Comparison of ENCODE assay signal across 16 cellular contexts in genomic region chr1:212920895-212921294, GRCh38. TPM values are rescaled to one million over a fixed set of nuclear protein-coding genes. Genes with fewer than 3 reads are reported as not detected.
DNase-seq lines count a peak whose midpoint lies in the region; ATAC-seq, FAIRE-seq and TF ChIP-seq lines count a peak whose summit lies in the region.
"Had no signal": no experiment of that assay in that cellular context is flagged by ENCODE, and none has a peak within 500 bp of the region (broad histone marks: within the 10 kb centered on the region; RNA-seq: fewer than 3 reads in every experiment).

No MANE protein-coding gene starts in this region.

- CTCF ChIA-PET in BJ (lab: Yijun Ruan, JAX) = interaction anchor here (0.6 to 1.2 kb wide), 2 partner anchors 9 to 19 kb away, joined by 3 read pairs; no protein-coding TSS in a partner anchor

- H3K4me3 ChIP-seq in BJ (ENCODE audit: low read depth, low read length) = no peak overlapping the region
- H3K4me3 ChIP-seq: tibial nerve had no signal

- no peaks in the 10 kb centered on the region for H3K36me3 ChIP-seq in BJ (ENCODE audit: control insufficient read depth, insufficient read depth, low read length)
- H3K36me3 ChIP-seq: tibial nerve had no signal

- no peak overlapping the region for H3K27ac ChIP-seq in foreskin keratinocyte
- H3K27ac ChIP-seq: tibial nerve had no signal

- DNase-seq in BJ (ENCODE audit: low read depth) (no peak), GM19239 (ENCODE audit: insufficient read length, low spot score) (no peak), SK-MEL-5 (ENCODE audit: low read depth, low spot score) (peak; percentile 29), foreskin keratinocyte (no peak), occipital lobe (lab: John Stamatoyannopoulos, UW) (no peak), NK-92 (lab: John Stamatoyannopoulos, UW; ENCODE audit: unreplicated experiment) (no peak)
- no peak for DNase-seq in effector CD4-positive, alpha-beta T cell
- DNase-seq: activated CD4-positive, alpha-beta memory T cell treated with anti-CD3 and anti-CD28 coated beads, Interleukin-2, amount 10 ng/mL, durations not matched to agents 7 days and 5 days; activated naive CD8-positive, alpha-beta T cell treated with anti-CD3 and anti-CD28 coated beads, Interleukin-2, amount 10 ng/mL, durations not matched to agents 7 days and 5 days; NCI-H187; nucleus accumbens; SIG-M5 had no signal

- FAIRE-seq in GM19239 (lab: Jason Lieb, UNC) = peak; percentile 8
- FAIRE-seq: endometrium, islet of Langerhans had no signal

- ATAC-seq in foreskin keratinocyte (no peak), HG02610 (IDR thresholded peaks at IDR 0.05; ENCODE audit: unreplicated experiment) (no peak)

- in situ Hi-C loops in SK-MEL-5 (cut with HindIII; ENCODE audit: low pct_unique_long_range_greater_than_20kb, low sequenced_read_pairs) = no loop called here

- TF ChIP-seq CTCF in BJ (IDR thresholded peaks at IDR 0.05; ENCODE audit: insufficient read depth, low read depth, low read length) = peak; percentile 26; the same call in 1 of the 2 replicates
- peak; percentile 27 for TF ChIP-seq CTCF in foreskin keratinocyte (conservative IDR thresholded peaks at IDR 0.05)

- no peaks in the 10 kb centered on the region for H3K4me1 ChIP-seq in foreskin keratinocyte

- H3K27me3 ChIP-seq in BJ (ENCODE audit: control insufficient read depth, insufficient read depth, low read length) (peaks cover 11% of the 10 kb centered on the region), foreskin keratinocyte (no peaks in the 10 kb centered on the region)
- H3K27me3 ChIP-seq: tibial nerve had no signal

- POLR2A ChIA-PET in BJ (lab: Charles Lee) = no interaction called here

RNA-seq across cellular contexts. Expression of gene VASH2, which starts 29.4 kb away (rescaled TPM):
- 0.04 and 0.12 TPM in 2 replicates for polyA plus RNA-seq in BJ (2011; rRNA removed)
- 0.05 TPM in 1 of 2 replicates, not detected in the other for polyA minus RNA-seq in BJ (2011; rRNA and poly(A)+ RNA removed)
- 0.69 and 2.1 TPM in 2 replicates for total RNA-seq in SK-MEL-5 (2014; rRNA removed; shearing (Covaris generic))
- 2.8 and 2.9 TPM in 2 replicates for polyA plus RNA-seq in SK-MEL-5 (2015; cell fraction: cytosol; rRNA removed)
- 2.2 and 3.6 TPM in 2 replicates for polyA plus RNA-seq in SK-MEL-5 (2015; cell fraction: nucleus; rRNA removed)
- 0.14 and 0.27 TPM in 2 replicates for total RNA-seq in foreskin keratinocyte
- polyA plus RNA-seq in foreskin keratinocyte = 0.06 and 0.07 TPM in 2 replicates
- total RNA-seq in occipital lobe = 35.9 TPM

Comparison
In these comparisons a context has a peak if more than half of its experiments do, and no peak if none do; other contexts are left out.
1. RNA of gene VASH2, which starts 29.4 kb away (total RNA-seq): 35.9 TPM in occipital lobe (single experiment); 0.69 to 2.1 TPM in SK-MEL-5 and 0.14 to 0.27 TPM in foreskin keratinocyte; every median in the first group is over 10 times any median in the second.